8 cellular contexts compared by ENCODE assay signal in genomic region chr7:98133621-98134266, GRCh38. TPM values are rescaled to one million over a fixed set of nuclear protein-coding genes. Genes with fewer than 3 reads are reported as not detected.
DNase-seq lines count a peak whose midpoint lies in the region; ATAC-seq and TF ChIP-seq lines count a peak whose summit lies in the region.

No MANE protein-coding gene starts in this region.

- H3K18ac ChIP-seq in H9 (ENCODE audit: insufficient read length, low read depth, low read length), result no peak overlapping the region

- H3K4ac ChIP-seq in H9 (ENCODE audit: low read depth, low read length), result no peak overlapping the region

- no peak overlapping the region for H2BK20ac ChIP-seq in H9 (ENCODE audit: low read depth, low read length, poor library complexity, severe bottlenecking)

- H4K8ac ChIP-seq in H9 (replicated peaks; ENCODE audit: insufficient read length, low read depth, low read length), result no peak overlapping the region

- H3K4me2 ChIP-seq in H9 (ENCODE audit: insufficient read depth, insufficient read length, low read length), result no peak overlapping the region
- H3K4me2 ChIP-seq in OCI-LY3 (ENCODE audit: low read length), result peak overlapping the region; percentile 51

- no peak overlapping the region for H3K9ac ChIP-seq in H9 (ENCODE audit: extremely low read depth, insufficient read length, low read length)
- H3K9ac ChIP-seq in OCI-LY3 (ENCODE audit: low read length), result no peak overlapping the region
- peak overlapping the region; percentile 28; the same call in 1 of the 2 replicates for H3K9ac ChIP-seq in iPS-20b (ENCODE audit: low read depth, low read length)

- H2BK120ac ChIP-seq in H9 (ENCODE audit: low read depth, low read length, poor library complexity, severe bottlenecking), result no peak overlapping the region

- no peak overlapping the region for H2BK5ac ChIP-seq in H9 (ENCODE audit: insufficient read length, low read length)

- H2AFZ ChIP-seq in H9 (ENCODE audit: low read length) (no peak overlapping the region), OCI-LY3 (ENCODE audit: low read depth, low read length) (no peak overlapping the region)

- no peak overlapping the region for H3K56ac ChIP-seq in H9 (ENCODE audit: insufficient read length, low read depth, low read length)

- no peaks in the 10 kb centered on the region for H3K27me3 ChIP-seq in Caco-2 (replicated peaks; ENCODE audit: control insufficient read depth, insufficient read depth, low read length)
- no peaks in the 10 kb centered on the region for H3K27me3 ChIP-seq in H9 (ENCODE audit: insufficient read depth, low read length)
- H3K27me3 ChIP-seq in OCI-LY3 (ENCODE audit: low read depth, low read length), result peaks cover 87% of the 10 kb centered on the region
- no peaks in the 10 kb centered on the region for H3K27me3 ChIP-seq in iPS-20b (ENCODE audit: insufficient read depth, low read length)
- no peaks in the 10 kb centered on the region for H3K27me3 ChIP-seq in aorta (ENCODE audit: control insufficient read depth in 1 of 2, insufficient read depth in 2 of 2, low read length in 1 of 2)

- no CpG with 5 or more reads among the region's 4 CpGs for whole genome bisulfite sequencing in H9 (ENCODE audit: extremely low coverage, insufficient read length, low lambda C conversion rate)
- 75 to 77% methylated on average over 4 of the region's 4 CpGs for WGBS in aorta, 2 donors

- no peaks in the 10 kb centered on the region for H3K79me1 ChIP-seq in H9 (ENCODE audit: insufficient read depth, low read depth, low read length, poor library complexity, severe bottlenecking)

- TF ChIP-seq CTCF in Caco-2 (IDR thresholded peaks at IDR 0.05; ENCODE audit: insufficient read depth in 1 of 2, low read depth in 1 of 2, low read length in 1 of 2, severe bottlenecking in 1 of 2, unreplicated experiment in 1 of 2) (no peak), H9 (conservative IDR thresholded peaks at IDR 0.05) (no peak), OCI-LY3 (IDR thresholded peaks at IDR 0.05; ENCODE audit: low read depth, low read length) (no peak)

- no peak overlapping the region for H4K91ac ChIP-seq in H9 (ENCODE audit: insufficient read length, low read depth, low read length)

- H3K4me3 ChIP-seq in Caco-2 (ENCODE audit: low read depth, low read length) (no peak overlapping the region), OCI-LY3 (ENCODE audit: low read length) (no peak overlapping the region), iPS-20b (ENCODE audit: low read length) (no peak overlapping the region), aorta (ENCODE audit: low read length in 2 of 2) (no peak overlapping the region)

- no peak overlapping the region for H3K14ac ChIP-seq in H9 (ENCODE audit: insufficient read depth, low read length)

- H2AK5ac ChIP-seq in H9 (ENCODE audit: insufficient read length, low read length), result no peak overlapping the region

- peaks cover 32% of the 10 kb centered on the region for H3K4me1 Mint-ChIP-seq in Caco-2 (ENCODE audit: low read depth, unreplicated experiment)
- H3K4me1 Mint-ChIP-seq in H9, result peaks cover 59% of the 10 kb centered on the region in 2 experiments

- H3T11ph ChIP-seq in H9 (ENCODE audit: low read length), result no peak overlapping the region

- no TSS peak for BruUV-seq in Caco-2 (replicated peaks; lab: Mats Ljungman, UMichigan)

- POLR2A ChIA-PET in Caco-2 (lab: Charles Lee), result no interaction called here

- H3K9me3 ChIP-seq in Caco-2, result no peaks in the 10 kb centered on the region
- no peaks in the 10 kb centered on the region for H3K9me3 ChIP-seq in H9 (ENCODE audit: control insufficient read depth, low read depth, low read length)
- no peaks in the 10 kb centered on the region for H3K9me3 ChIP-seq in OCI-LY3 (ENCODE audit: insufficient read depth, low read length)
- H3K9me3 ChIP-seq in iPS-20b (ENCODE audit: insufficient read depth, low read depth, low read length), result no peaks in the 10 kb centered on the region
- no peaks in the 10 kb centered on the region for H3K9me3 ChIP-seq in aorta (ENCODE audit: control insufficient read depth, low read length)

- H4K5ac ChIP-seq in H9 (ENCODE audit: insufficient read length, low read depth, low read length), result no peak overlapping the region

- peaks cover 40% of the 10 kb centered on the region for H3K4me1 ChIP-seq in Caco-2
- H3K4me1 ChIP-seq in H9 (ENCODE audit: insufficient read depth, low read length), result no peaks in the 10 kb centered on the region
- H3K4me1 ChIP-seq in OCI-LY3 (ENCODE audit: low read length), result peaks cover 49% of the 10 kb centered on the region
- peaks cover 48% of the 10 kb centered on the region for H3K4me1 ChIP-seq in iPS-20b (ENCODE audit: insufficient read depth, low read length)
- no peaks in the 10 kb centered on the region for H3K4me1 ChIP-seq in aorta (ENCODE audit: control insufficient read depth in 1 of 2, insufficient read depth in 2 of 2, low read length in 2 of 2)

- H4K20me1 ChIP-seq in H9 (ENCODE audit: control insufficient read depth, insufficient read depth, insufficient read length) (no peaks in the 10 kb centered on the region), OCI-LY3 (ENCODE audit: insufficient read depth, low read length) (peaks cover 100% of the 10 kb centered on the region)

- H3K23ac ChIP-seq in H9 (ENCODE audit: insufficient read length, low read depth, low read length), result no peak overlapping the region

- no peak for ATAC-seq in aorta (ENCODE audit: low FRiP score)

- H3K79me2 ChIP-seq in H9 (ENCODE audit: insufficient read depth, low read length), result peaks cover 3% of the 10 kb centered on the region; the same call in 1 of the 2 replicates
- H3K79me2 ChIP-seq in OCI-LY3 (ENCODE audit: low read length), result no peaks in the 10 kb centered on the region

- H3K36me3 ChIP-seq in Caco-2 (ENCODE audit: control insufficient read depth, insufficient read depth, low read length) (no peaks in the 10 kb centered on the region; the same call in 1 of the 2 replicates), OCI-LY3 (replicated peaks; ENCODE audit: low read depth, low read length) (peaks cover 4% of the 10 kb centered on the region), iPS-20b (ENCODE audit: insufficient read depth, low read depth, low read length) (peaks cover 19% of the 10 kb centered on the region), aorta (ENCODE audit: control insufficient read depth in 1 of 2, insufficient read depth in 2 of 2, low read length in 1 of 2) (no peaks in the 10 kb centered on the region)

- CTCF ChIA-PET in Caco-2 (lab: Charles Lee), result interaction anchor here (0.8 kb wide), 2 partner anchors 23 to 28 kb away, joined by 3 to 4 read pairs; no protein-coding TSS in a partner anchor

- H3K23me2 ChIP-seq in H9 (ENCODE audit: insufficient read length, low read depth, low read length, poor library complexity, severe bottlenecking), result no peaks in the 10 kb centered on the region

- no peak overlapping the region for H2BK15ac ChIP-seq in H9 (ENCODE audit: low read depth, low read length)

- H3K27me3 Mint-ChIP-seq in Caco-2 (ENCODE audit: insufficient read depth, unreplicated experiment) (no peaks in the 10 kb centered on the region), H9 (ENCODE audit: low read depth) (no peaks in the 10 kb centered on the region)

- H3K27ac ChIP-seq in H9 (ENCODE audit: insufficient read length, low read depth, low read length) (no peak overlapping the region), OCI-LY3 (ENCODE audit: low read length) (no peak overlapping the region), iPS-20b (ENCODE audit: low read length) (no peak overlapping the region), aorta (ENCODE audit: low read depth in 1 of 2, low read length in 2 of 2) (no peak overlapping the region)

- no peak for DNase-seq in Caco-2
- DNase-seq in H9, result no peak
- no peak for DNase-seq in COR-L47 (lab: John Stamatoyannopoulos, UW)
- no peak for DNase-seq in aorta
- DNase-seq in SHP77 treated with DMSO at 0.1 percent for 48 hours (lab: John Stamatoyannopoulos, UW), result no peak
- DNase-seq in MV-4-11 (lab: John Stamatoyannopoulos, UW), result no peak

- H3K36me3 Mint-ChIP-seq in Caco-2 (ENCODE audit: insufficient read depth, unreplicated experiment), result no peaks in the 10 kb centered on the region
- H3K36me3 Mint-ChIP-seq in H9 (ENCODE audit: insufficient read depth in 1 of 3, low read depth in 3 of 3), result peaks cover 0 to 14% (median 8%) of the 10 kb centered on the region in 3 experiments; a peak in 6 of 7 replicates

- H3K9me3 Mint-ChIP-seq in Caco-2 (ENCODE audit: unreplicated experiment) (no peaks in the 10 kb centered on the region), H9 (no peaks in the 10 kb centered on the region)

- H3K4me3 Mint-ChIP-seq in Caco-2 (ENCODE audit: unreplicated experiment) (no peak overlapping the region), H9 (no peak overlapping the region)

- intact Hi-C loops in Caco-2 (cut with micrococcal nuclease; ENCODE audit: unreplicated experiment) (no loop called here), aorta (cut with DNase I) (no loop called here)

- H2BK12ac ChIP-seq in H9 (ENCODE audit: insufficient read length, low read depth, low read length), result no peak overlapping the region

- peak overlapping the region; percentile 16 for H3K27ac Mint-ChIP-seq in Caco-2 (ENCODE audit: unreplicated experiment)
- peak overlapping the region in 2 of 3 experiments; percentile 72 to 91; a peak in 3 of 7 replicates for H3K27ac Mint-ChIP-seq in H9

RNA-seq across cellular contexts. Expression of gene LMTK2, which starts 27.1 kb away (rescaled TPM):
- 21.9 and 22.3 TPM in 2 replicates for total RNA-seq in Caco-2 (2022)
- 22.3 and 24.9 TPM in 2 replicates for total RNA-seq in H9 (2021)
- total RNA-seq in aorta, result 10 to 100 TPM; 13.6 to 16.6 TPM
- polyA plus RNA-seq in aorta, result 1 to 10 TPM; 1.5 to 3.6 TPM
